10 cellular contexts compared by ENCODE assay signal in genomic region chr1:46806196-46807020, GRCh38. TPM values are rescaled to one million over a fixed set of nuclear protein-coding genes. Genes with fewer than 3 reads are reported as not detected.
DNase-seq lines count a peak whose midpoint lies in the region; TF ChIP-seq lines count a peak whose summit lies in the region.
"Had no signal": no experiment of that assay in that cellular context is flagged by ENCODE, and none has a peak within 500 bp of the region (broad histone marks: within the 10 kb centered on the region; RNA-seq: fewer than 3 reads in every experiment).

No MANE protein-coding gene starts in this region.

- TF ChIP-seq CTCF in foreskin fibroblast (IDR thresholded peaks at IDR 0.05; ENCODE audit: low read depth, low read length) (no peak), ovary (IDR thresholded peaks at IDR 0.05) (no peak), uterus (IDR thresholded peaks at IDR 0.05) (no peak), GM10248 (IDR thresholded peaks at IDR 0.05; ENCODE audit: control extremely low read depth, extremely low read depth, low read depth, missing control alignments) (no peak)

- peak; percentile 42 for TF ChIP-seq EP300 in ovary (IDR thresholded peaks at IDR 0.05)

- H3K4me1 ChIP-seq in ovary (ENCODE audit: insufficient read depth): no peaks in the 10 kb centered on the region
- H3K4me1 ChIP-seq in uterus: peaks cover 0 to 11% of the 10 kb centered on the region in 2 donors

- H3K4me3 ChIP-seq in foreskin fibroblast (ENCODE audit: low read depth in 1 of 2, low read length in 2 of 2) (no peak overlapping the region), ovary (no peak overlapping the region), uterus (no peak overlapping the region)

- 52 to 58% (median 52%) methylated on average over 13 of the region's 13 CpGs for WGBS in ovary, 3 donors

- intact Hi-C loops in ovary (cut with DNase I) (no loop called here), uterus (cut with DNase I; ENCODE audit: low total_unique reads) (no loop called here)

- H3K36me3 ChIP-seq in ovary (no peaks in the 10 kb centered on the region), uterus (no peaks in the 10 kb centered on the region)

- H3K27me3 ChIP-seq in ovary (no peaks in the 10 kb centered on the region), uterus (no peaks in the 10 kb centered on the region)

- CTCF ChIA-PET in GM10248 (lab: Yijun Ruan, JAX): no interaction called here

- no peak for TF ChIP-seq POLR2A in ovary (IDR thresholded peaks at IDR 0.05)
- peak; percentile 13 to 49 for TF ChIP-seq POLR2A in uterus (IDR thresholded peaks at IDR 0.05)

- POLR2A ChIA-PET in GM10248 (lab: Yijun Ruan, JAX): no interaction called here

- H3K27ac ChIP-seq in ovary (no peak overlapping the region), uterus (peak overlapping the region; percentile 73 to 83)

- peak; percentile 3 for DNase-seq in SIG-M5 treated with dmso at 0.1 percent for 504 hours (lab: John Stamatoyannopoulos, UW; ENCODE audit: unreplicated experiment)
- DNase-seq in SIG-M5 (lab: John Stamatoyannopoulos, UW): no peak
- peak; percentile 6 to 13 for DNase-seq in foreskin fibroblast
- peak in 1 of 5 donors; percentile 53 for DNase-seq in ovary
- peak; percentile 35 to 76 for DNase-seq in uterus
- no peak for DNase-seq in activated T-cell treated with anti-CD3 and anti-CD28 coated beads, Interleukin-2, amount 50 U/mL, for 1 hour
- DNase-seq in GM10248 (ENCODE audit: extremely low spot score): no peak
- DNase-seq in RKO (ENCODE audit: low spot score): no peak
- DNase-seq: DND-41, NCI-H2081 treated with DMSO at 0.1 percent for 48 hours had no signal

- H3K9me3 ChIP-seq in ovary (no peaks in the 10 kb centered on the region), uterus (no peaks in the 10 kb centered on the region)

RNA-seq across cellular contexts. Expression of gene CYP4B1, which starts 7.6 kb away (rescaled TPM):
- total RNA-seq in ovary: 10 to 100 TPM in 1 of 7 donors, 1 to 10 TPM in 5, not detected in 1; 1.8 to 51.7 (median 3.8) TPM
- polyA plus RNA-seq in ovary: under 1 TPM; 0.38 to 0.70 TPM
- 10 to 100 TPM in 2 of 4 donors, 1 to 10 TPM in 2; 4.9 to 37.6 (median 10.1) TPM for total RNA-seq in uterus

Comparison
In these comparisons a context has a peak if more than half of its experiments do, and no peak if none do; other contexts are left out.
1. DNase-seq: peak in SIG-M5 treated with dmso at 0.1 percent for 504 hours (single experiment), foreskin fibroblast (2 of 2) and uterus (2 of 2); none in SIG-M5 (single experiment), activated T-cell treated with anti-CD3 and anti-CD28 coated beads, Interleukin-2, amount 50 U/mL, for 1 hour (single experiment), GM10248 (single experiment) and RKO (single experiment).
2. H3K27ac ChIP-seq: peak in uterus (2 of 2); none in ovary (0 of 2).